ENCODE assay signal across 12 cellular contexts in genomic region chr3:133570937-133571320, GRCh38. TPM values are rescaled to one million over a fixed set of nuclear protein-coding genes. Genes with fewer than 3 reads are reported as not detected.
DNase-seq lines count a peak whose midpoint lies in the region; ATAC-seq and TF ChIP-seq lines count a peak whose summit lies in the region.
"Had no signal": no experiment of that assay in that cellular context is flagged by ENCODE, and none has a peak within 500 bp of the region (broad histone marks: within the 10 kb centered on the region; RNA-seq: fewer than 3 reads in every experiment).

No MANE protein-coding gene starts in this region.

- TF ChIP-seq POLR2A in HCT116 (IDR thresholded peaks at IDR 0.05; ENCODE audit: borderline replicate concordance, extremely low read depth, insufficient read depth, insufficient read length), result no peak

- peak overlapping the region; percentile 37 for H3K27ac Mint-ChIP-seq in activated CD8-positive, alpha-beta T cell treated with anti-CD3 and anti-CD28 coated beads, Interleukin-2, amount 10 ng/mL, durations not matched to agents 7 days and 5 days
- H3K27ac Mint-ChIP-seq in stimulated activated effector memory CD8-positive, alpha-beta T cell treated with anti-CD3 and anti-CD28 coated beads, Interleukin-12 subunit alpha, Interleukin-12 subunit beta, amount 100 ng/mL, for 72 hours, result peak overlapping the region; percentile 97

- peaks cover 4 to 6% of the 10 kb centered on the region in 2 experiments for H3K36me3 ChIP-seq in HCT116 (ENCODE audit: control insufficient read depth in 1 of 2, insufficient read depth in 2 of 2, low read length in 2 of 2)

- no peak for TF ChIP-seq RAD21 in HCT116 (IDR thresholded peaks at IDR 0.05; ENCODE audit: low read depth)

- no peaks in the 10 kb centered on the region for H3K27me3 ChIP-seq in HCT116 (ENCODE audit: insufficient read depth, low read length)

- intact Hi-C loops in HCT116 (cut with micrococcal nuclease), result loop anchor here (5.0 kb wide), 1 partner anchor 849 kb away; the partner anchor contains the start of gene NPHP3

- peaks cover 30% of the 10 kb centered on the region for H3K4me1 Mint-ChIP-seq in activated CD8-positive, alpha-beta T cell treated with anti-CD3 and anti-CD28 coated beads, Interleukin-2, amount 10 ng/mL, durations not matched to agents 7 days and 5 days (ENCODE audit: low read depth)
- H3K4me1 Mint-ChIP-seq in stimulated activated effector memory CD8-positive, alpha-beta T cell treated with anti-CD3 and anti-CD28 coated beads, Interleukin-12 subunit alpha, Interleukin-12 subunit beta, amount 100 ng/mL, for 72 hours, result peaks cover 35% of the 10 kb centered on the region

- H3K9me3 ChIP-seq in HCT116 (ENCODE audit: control insufficient read depth in 1 of 2, insufficient read depth in 1 of 2, low read depth in 1 of 2, low read length in 2 of 2), result no peaks in the 10 kb centered on the region

- no peak overlapping the region for H3K4me3 Mint-ChIP-seq in activated CD8-positive, alpha-beta T cell treated with anti-CD3 and anti-CD28 coated beads, Interleukin-2, amount 10 ng/mL, durations not matched to agents 7 days and 5 days
- no peak overlapping the region for H3K4me3 Mint-ChIP-seq in stimulated activated effector memory CD8-positive, alpha-beta T cell treated with anti-CD3 and anti-CD28 coated beads, Interleukin-12 subunit alpha, Interleukin-12 subunit beta, amount 100 ng/mL, for 72 hours
- H3K4me3 Mint-ChIP-seq: activated naive CD4-positive, alpha-beta T cell treated with anti-CD3 and anti-CD28 coated beads, Interleukin-2, amount 10 ng/mL, durations not matched to agents 7 days and 5 days had no signal

- no peaks in the 10 kb centered on the region for H3K9me2 ChIP-seq in HCT116 (ENCODE audit: insufficient read depth)

- no TSS peak for BruUV-seq in HCT116 (replicated peaks; lab: Mats Ljungman, UMichigan)

- H3K4me3 ChIP-seq in HCT116 (replicated peaks in 1 of 2; ENCODE audit: low read depth in 1 of 2, low read length in 2 of 2) (no peak overlapping the region), fibroblast of the aortic adventitia (ENCODE audit: low read depth, low read length) (no peak overlapping the region)

- CTCF ChIA-PET in HCT116 (lab: Charles Lee), result no interaction called here
- CTCF ChIA-PET in activated CD8-positive, alpha-beta T cell treated with anti-CD3 and anti-CD28 coated beads, Interleukin-2, amount 10 ng/mL, durations not matched to agents 7 days and 5 days (lab: Charles Lee), result interaction anchor here (8.4 kb wide), 1 partner anchor 81 kb away, joined by 102 read pairs; no protein-coding TSS in a partner anchor

- peaks cover 14% of the 10 kb centered on the region for H3K36me3 Mint-ChIP-seq in activated CD8-positive, alpha-beta T cell treated with anti-CD3 and anti-CD28 coated beads, Interleukin-2, amount 10 ng/mL, durations not matched to agents 7 days and 5 days (ENCODE audit: low read depth)
- peaks cover 30% of the 10 kb centered on the region for H3K36me3 Mint-ChIP-seq in stimulated activated effector memory CD8-positive, alpha-beta T cell treated with anti-CD3 and anti-CD28 coated beads, Interleukin-12 subunit alpha, Interleukin-12 subunit beta, amount 100 ng/mL, for 72 hours

- H3K27ac ChIP-seq in HCT116 (ENCODE audit: low read depth, low read length), result no peak overlapping the region
- H3K27ac ChIP-seq: WERI-Rb-1 had no signal

- POLR2A ChIA-PET in HCT116 (lab: Charles Lee), result interaction anchor here (1.2 kb wide), 1 partner anchor 76 kb away, joined by 3 read pairs; no protein-coding TSS in a partner anchor
- POLR2A ChIA-PET in activated CD8-positive, alpha-beta T cell treated with anti-CD3 and anti-CD28 coated beads, Interleukin-2, amount 10 ng/mL, durations not matched to agents 7 days and 5 days (lab: Charles Lee), result interaction anchor here (3.0 kb wide), 1 partner anchor 64 kb away, joined by 19 read pairs; no protein-coding TSS in a partner anchor

- no peak overlapping the region for H3K9ac ChIP-seq in HCT116 (ENCODE audit: low read length)

- no peak for TF ChIP-seq CTCF in HCT116 (IDR thresholded peaks at IDR 0.05 in 2 of 3, conservative IDR thresholded peaks at IDR 0.05 in 1 of 3; ENCODE audit: borderline replicate concordance in 1 of 3, insufficient read depth in 1 of 3, low read depth in 2 of 3, low read length in 2 of 3)
- no peak for TF ChIP-seq CTCF in fibroblast of the aortic adventitia (IDR thresholded peaks at IDR 0.05; ENCODE audit: insufficient read depth, low read length)

- DNase-seq in HCT116 (ENCODE audit: low read depth, low spot score) (no peak), fibroblast of the aortic adventitia (ENCODE audit: low read depth) (peak; percentile 28), NCI-H2107 (lab: John Stamatoyannopoulos, UW) (no peak)
- DNase-seq in activated CD8-positive, alpha-beta T cell treated with anti-CD3 and anti-CD28 coated beads, Interleukin-2, amount 10 ng/mL, durations not matched to agents 7 days and 5 days, result no peak
- no peak for DNase-seq in stimulated activated effector memory CD8-positive, alpha-beta T cell treated with anti-CD3 and anti-CD28 coated beads, Interleukin-12 subunit alpha, Interleukin-12 subunit beta, amount 100 ng/mL, for 72 hours (ENCODE audit: low spot score in 2 of 2)
- DNase-seq: activated naive CD4-positive, alpha-beta T cell treated with anti-CD3 and anti-CD28 coated beads, Interleukin-2, amount 10 ng/mL, durations not matched to agents 7 days and 5 days; erythroblast; GDM1; NCI-H82; WERI-Rb-1 had no signal

- H3K27me3 Mint-ChIP-seq in activated CD8-positive, alpha-beta T cell treated with anti-CD3 and anti-CD28 coated beads, Interleukin-2, amount 10 ng/mL, durations not matched to agents 7 days and 5 days (ENCODE audit: low read depth), result no peaks in the 10 kb centered on the region
- H3K27me3 Mint-ChIP-seq: activated naive CD4-positive, alpha-beta T cell treated with anti-CD3 and anti-CD28 coated beads, Interleukin-2, amount 10 ng/mL, durations not matched to agents 7 days and 5 days had no signal

- RAD21 ChIA-PET in HCT116 (lab: Charles Lee; ENCODE audit: low non-redundant PET in 1 of 2, low total read pairs in 2 of 2, uncharacterized antibody in 2 of 2, unreplicated experiment in 2 of 2), result no interaction called here

- no peak overlapping the region for H2AFZ ChIP-seq in HCT116 (ENCODE audit: low read depth, low read length, poor library complexity, severe bottlenecking)

- peaks cover 40 to 63% of the 10 kb centered on the region in 2 experiments for H3K4me1 ChIP-seq in HCT116 (ENCODE audit: control insufficient read depth in 1 of 2, insufficient read depth in 2 of 2, low read length in 2 of 2)

- no peak for ATAC-seq in HCT116
- ATAC-seq in activated CD8-positive, alpha-beta T cell treated with anti-CD3 and anti-CD28 coated beads, Interleukin-2, amount 10 ng/mL, durations not matched to agents 7 days and 5 days, result no peak
- ATAC-seq in stimulated activated effector memory CD8-positive, alpha-beta T cell treated with anti-CD3 and anti-CD28 coated beads, Interleukin-12 subunit alpha, Interleukin-12 subunit beta, amount 100 ng/mL, for 72 hours, result no peak
- no peak for ATAC-seq in GM21528 (IDR thresholded peaks at IDR 0.05; ENCODE audit: low FRiP score, unreplicated experiment)
- ATAC-seq in GM18519 (IDR thresholded peaks at IDR 0.05; ENCODE audit: low FRiP score, unreplicated experiment), result no peak

- H3K4me2 ChIP-seq in HCT116 (ENCODE audit: low read length), result 0 out of 2 replicates have a peak overlapping the region, but pooled peaks have one; percentile 65

- peaks cover 18% of the 10 kb centered on the region for H3K79me2 ChIP-seq in HCT116 (ENCODE audit: insufficient read depth, low read length)

- H4K20me1 ChIP-seq in HCT116 (ENCODE audit: insufficient read depth), result peaks cover 12% of the 10 kb centered on the region; the same call in 1 of the 2 replicates

- H3K9me3 Mint-ChIP-seq in activated CD8-positive, alpha-beta T cell treated with anti-CD3 and anti-CD28 coated beads, Interleukin-2, amount 10 ng/mL, durations not matched to agents 7 days and 5 days (ENCODE audit: insufficient read depth), result no peaks in the 10 kb centered on the region
- no peaks in the 10 kb centered on the region for H3K9me3 Mint-ChIP-seq in stimulated activated effector memory CD8-positive, alpha-beta T cell treated with anti-CD3 and anti-CD28 coated beads, Interleukin-12 subunit alpha, Interleukin-12 subunit beta, amount 100 ng/mL, for 72 hours
- H3K9me3 Mint-ChIP-seq: activated naive CD4-positive, alpha-beta T cell treated with anti-CD3 and anti-CD28 coated beads, Interleukin-2, amount 10 ng/mL, durations not matched to agents 7 days and 5 days had no signal

TF ChIP-seq in HCT116, 20 proteins besides CTCF, POLR2A, EP300 and RAD21:
- TF ChIP-seq ZNF274 (IDR thresholded peaks at IDR 0.05; ENCODE audit: low read depth, low read length) (no peak), EZH2 (IDR thresholded peaks at IDR 0.05) (no peak), SRF (IDR thresholded peaks at IDR 0.05; ENCODE audit: low read depth) (no peak), MAX (IDR thresholded peaks at IDR 0.05) (no peak), SIN3A (IDR thresholded peaks at IDR 0.05; ENCODE audit: low read depth) (no peak), ELF1 (IDR thresholded peaks at IDR 0.05; ENCODE audit: borderline replicate concordance, low read depth) (no peak), POLR2AphosphoS5 (IDR thresholded peaks at IDR 0.05; ENCODE audit: low read depth, low read length) (no peak), EZH2phosphoT487 (IDR thresholded peaks at IDR 0.05; ENCODE audit: borderline replicate concordance) (no peak)

RNA-seq across cellular contexts. Expression of gene CDV3, which starts 2.6 kb away (rescaled TPM):
- total RNA-seq in HCT116 (2021; ENCODE audit: unreplicated experiment) (153 TPM), fibroblast of the aortic adventitia (ENCODE audit: low replicate concordance) (102 and 127 TPM in 2 replicates)
- polyA plus RNA-seq in HCT116 (2012), result 62.6 and 78.8 TPM in 2 replicates
- total RNA-seq in activated CD8-positive, alpha-beta T cell treated with anti-CD3 and anti-CD28 coated beads, Interleukin-2, amount 10 ng/mL, durations not matched to agents 7 days and 5 days, result 100 to 1,000 TPM; 195 TPM
